In the genomic region with DNA sequence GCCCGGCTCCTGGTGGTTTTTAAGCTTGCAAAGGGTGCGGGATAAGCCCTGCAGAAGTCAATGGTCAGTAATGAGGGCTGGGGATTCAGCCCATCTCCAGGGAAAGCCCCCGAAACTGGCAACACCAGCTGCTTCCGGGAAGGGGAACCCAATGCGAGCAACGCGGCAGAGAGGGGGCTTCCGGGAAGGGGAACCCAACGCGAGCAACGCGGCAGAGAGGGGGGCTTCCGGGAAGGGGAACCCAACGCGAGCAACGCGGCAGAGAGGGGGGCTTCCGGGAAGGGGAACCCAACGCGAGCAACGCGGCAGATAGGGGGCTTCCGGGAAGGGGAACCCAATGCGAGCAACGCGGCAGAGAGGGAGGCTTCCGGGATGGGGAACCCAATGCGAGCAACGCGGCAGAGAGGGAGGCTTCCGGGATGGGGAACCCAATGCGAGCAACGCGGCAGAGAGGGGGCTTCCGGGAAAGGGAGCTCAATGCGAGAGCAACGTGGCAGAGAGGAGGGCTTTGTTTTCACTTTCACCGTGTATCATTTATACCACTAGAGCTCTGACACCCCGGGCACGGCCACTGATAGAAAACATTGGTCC, we compare ENCODE assay signal across 7 cellular contexts.
DNase-seq lines count a peak whose midpoint lies in the region; ATAC-seq and TF ChIP-seq lines count a peak whose summit lies in the region.
"Not testable (repeated sequence)": the region's sequence is repeated elsewhere in the genome, so short reads cannot be mapped to it uniquely, and the experiment has no call there.

No MANE protein-coding gene starts in this region.

- H3K4me1 ChIP-seq in KMS-11 (ENCODE audit: low read depth, poor library complexity, severe bottlenecking) = peaks cover 35% of the 10 kb centered on the region

- H3K4me1 Mint-ChIP-seq in T-helper 1 cell treated with Interleukin-12 subunit alpha and Interleukin-12 subunit beta and Interleukin-4 antibody, amounts not matched to agents 30 μg/mL and 1 μg/mL, for 36 hours (ENCODE audit: low read depth) = peaks cover 50% of the 10 kb centered on the region
- peaks cover 52 to 59% of the 10 kb centered on the region in 2 donors for H3K4me1 Mint-ChIP-seq in effector memory CD8-positive, alpha-beta T cell (ENCODE audit: low read depth in 2 of 2)

- peak overlapping the region; percentile 95 for H3K27ac Mint-ChIP-seq in T-helper 1 cell treated with Interleukin-12 subunit alpha and Interleukin-12 subunit beta and Interleukin-4 antibody, amounts not matched to agents 30 μg/mL and 1 μg/mL, for 36 hours
- H3K27ac Mint-ChIP-seq in effector memory CD8-positive, alpha-beta T cell = peak overlapping the region; percentile 87 to 94

- not testable (repeated sequence) for H3K27me3 ChIP-seq in KMS-11 (ENCODE audit: insufficient read depth, low read depth)

- H3K36me3 ChIP-seq in KMS-11 (ENCODE audit: insufficient read depth) = not testable (repeated sequence)

- peak overlapping the region; percentile 33; the same call in 1 of the 2 replicates for H3K4me3 ChIP-seq in GM08714 (ENCODE audit: low read length)
- not testable (repeated sequence) for H3K4me3 ChIP-seq in KMS-11 (IDR thresholded peaks at IDR 0.05; ENCODE audit: insufficient read depth, low read depth, low read length)

- H2AFZ ChIP-seq in KMS-11 (ENCODE audit: low read depth) = not testable (repeated sequence)

- H4K20me1 ChIP-seq in KMS-11 (ENCODE audit: insufficient read depth) = not testable (repeated sequence)

- not testable (repeated sequence) for H3K4me3 Mint-ChIP-seq in T-helper 1 cell treated with Interleukin-12 subunit alpha and Interleukin-12 subunit beta and Interleukin-4 antibody, amounts not matched to agents 30 μg/mL and 1 μg/mL, for 36 hours
- peak overlapping the region; percentile 59 to 84 for H3K4me3 Mint-ChIP-seq in effector memory CD8-positive, alpha-beta T cell

- not testable (repeated sequence) for TF ChIP-seq CTCF in KMS-11 (conservative IDR thresholded peaks at IDR 0.05; ENCODE audit: low read depth, low read length)

- not testable (repeated sequence) for H3K79me2 ChIP-seq in KMS-11 (ENCODE audit: insufficient read depth, low read depth)

- H3K27me3 Mint-ChIP-seq in T-helper 1 cell treated with Interleukin-12 subunit alpha and Interleukin-12 subunit beta and Interleukin-4 antibody, amounts not matched to agents 30 μg/mL and 1 μg/mL, for 36 hours (ENCODE audit: low read depth); effector memory CD8-positive, alpha-beta T cell: not testable (repeated sequence)

- DNase-seq in activated CD8-positive, alpha-beta memory T cell treated with anti-CD3 and anti-CD28 coated beads for 24 hours = peak; percentile 75
- DNase-seq in activated gamma-delta T cell treated with anti-CD3 and anti-CD28 coated beads, Interleukin-2, amount 50 U/mL, for 16 hours (ENCODE audit: low read depth) = peak; percentile 58
- peak; percentile 65 to 84 (median 71) for DNase-seq in effector memory CD8-positive, alpha-beta T cell
- DNase-seq in stimulated activated CD8-positive, alpha-beta memory T cell treated with anti-CD3 and anti-CD28 coated beads, Interleukin-12 subunit alpha, Interleukin-12 subunit beta, amount 100 ng/mL, for 4 hours (ENCODE audit: low read depth) = peak; percentile 40

- H3K4me2 ChIP-seq in KMS-11 = 0 out of 2 replicates have a peak overlapping the region, but pooled peaks have one; percentile 96

- not testable (repeated sequence) for H3K9me3 Mint-ChIP-seq in T-helper 1 cell treated with Interleukin-12 subunit alpha and Interleukin-12 subunit beta and Interleukin-4 antibody, amounts not matched to agents 30 μg/mL and 1 μg/mL, for 36 hours; effector memory CD8-positive, alpha-beta T cell

- peak overlapping the region; percentile 11; the same call in 1 of the 2 replicates for H3K9ac ChIP-seq in KMS-11

- H3K36me3 Mint-ChIP-seq in T-helper 1 cell treated with Interleukin-12 subunit alpha and Interleukin-12 subunit beta and Interleukin-4 antibody, amounts not matched to agents 30 μg/mL and 1 μg/mL, for 36 hours (ENCODE audit: low read depth) = not testable (repeated sequence)
- H3K36me3 Mint-ChIP-seq in effector memory CD8-positive, alpha-beta T cell (ENCODE audit: insufficient read depth) = peaks cover 16% of the 10 kb centered on the region

- not testable (repeated sequence) for H3K27ac ChIP-seq in KMS-11

- ATAC-seq in effector memory CD8-positive, alpha-beta T cell (replicated peaks) = peak; percentile 25
